In genomic region chr1:224681816-224682215, GRCh38 we compare ENCODE assay signal across 31 cellular contexts.
"Had no signal": no experiment of that assay in that cellular context is flagged by ENCODE, and none has a peak within 500 bp of the region (broad histone marks: within the 10 kb centered on the region; RNA-seq: fewer than 3 reads in every experiment).

No MANE protein-coding gene starts in this region.

- H3K36me3 Mint-ChIP-seq: activated CD4-positive, alpha-beta memory T cell treated with anti-CD3 and anti-CD28 coated beads for 36 hours; activated CD8-positive, alpha-beta memory T cell treated with anti-CD3 and anti-CD28 coated beads, Interleukin-2, amount 10 ng/mL, durations not matched to agents 7 days and 5 days; activated naive CD4-positive, alpha-beta T cell treated with anti-CD3 and anti-CD28 coated beads, Interleukin-2, amount 50 U/mL, for 24 hours; activated naive CD8-positive, alpha-beta T cell treated with anti-CD3 and anti-CD28 coated beads for 36 hours had no signal

- H3K27ac Mint-ChIP-seq: activated CD4-positive, alpha-beta memory T cell treated with anti-CD3 and anti-CD28 coated beads for 36 hours; activated CD4-positive, alpha-beta T cell treated with anti-CD3 and anti-CD28 coated beads for 36 hours; activated CD4-positive, alpha-beta T cell treated with anti-CD3 and anti-CD28 coated beads, Interleukin-2, amount 10 ng/mL, durations not matched to agents 24 days and 14 days; activated CD8-positive, alpha-beta memory T cell treated with anti-CD3 and anti-CD28 coated beads, Interleukin-2, amount 10 ng/mL, durations not matched to agents 7 days and 5 days; activated CD8-positive, alpha-beta T cell treated with anti-CD3 and anti-CD28 coated beads, Interleukin-2, amount 10 ng/mL, durations not matched to agents 7 days and 5 days; activated naive CD4-positive, alpha-beta T cell treated with anti-CD3 and anti-CD28 coated beads for 36 hours; activated naive CD4-positive, alpha-beta T cell treated with anti-CD3 and anti-CD28 coated beads, Interleukin-2, amount 50 U/mL, for 24 hours; activated naive CD8-positive, alpha-beta T cell treated with anti-CD3 and anti-CD28 coated beads for 36 hours; activated naive CD8-positive, alpha-beta T cell treated with anti-CD3 and anti-CD28 coated beads, Interleukin-2, amount 50 U/mL, for 24 hours; activated T-helper 1 cell treated with anti-CD3 and anti-CD28 coated beads, Interleukin-12 subunit alpha, Interleukin-12 subunit beta, Interleukin-2, Interleukin-4 antibody, amounts not matched to agents 30 ng/mL and 10 ng/mL and 1 ng/mL, durations not matched to agents 14 hours and 24 hours and 36 hours; activated T-helper 2 cell treated with anti-CD3 and anti-CD28 coated beads, Interferon-gamma antibody, Interleukin-2, Interleukin-4, amounts not matched to agents 10 μg/mL and 5 μg/mL and 100 μg/mL, durations not matched to agents 14 hours and 24 hours and 36 hours had no signal

- H3K27me3 Mint-ChIP-seq: activated CD4-positive, alpha-beta memory T cell treated with anti-CD3 and anti-CD28 coated beads for 36 hours; activated naive CD4-positive, alpha-beta T cell treated with anti-CD3 and anti-CD28 coated beads, Interleukin-2, amount 50 U/mL, for 24 hours; activated naive CD8-positive, alpha-beta T cell treated with anti-CD3 and anti-CD28 coated beads for 36 hours; activated naive CD8-positive, alpha-beta T cell treated with anti-CD3 and anti-CD28 coated beads, Interleukin-2, amount 50 U/mL, for 24 hours had no signal

- H3K4me1 Mint-ChIP-seq: activated CD4-positive, alpha-beta T cell treated with anti-CD3 and anti-CD28 coated beads for 36 hours; activated CD4-positive, alpha-beta T cell treated with anti-CD3 and anti-CD28 coated beads, Interleukin-2, amount 10 ng/mL, durations not matched to agents 24 days and 14 days; activated naive CD4-positive, alpha-beta T cell treated with anti-CD3 and anti-CD28 coated beads, Interleukin-2, amount 50 U/mL, for 24 hours; activated naive CD8-positive, alpha-beta T cell treated with anti-CD3 and anti-CD28 coated beads for 36 hours; activated naive CD8-positive, alpha-beta T cell treated with anti-CD3 and anti-CD28 coated beads, Interleukin-2, amount 50 U/mL, for 24 hours had no signal

- H3K4me3 ChIP-seq: adrenal gland, body of pancreas, esophagus muscularis mucosa, gastroesophageal sphincter had no signal

- ATAC-seq: activated CD4-positive, alpha-beta T cell treated with anti-CD3 and anti-CD28 coated beads for 36 hours; activated CD8-positive, alpha-beta memory T cell treated with anti-CD3 and anti-CD28 coated beads, Interleukin-2, amount 10 ng/mL, durations not matched to agents 7 days and 5 days; activated CD8-positive, alpha-beta T cell treated with anti-CD3 and anti-CD28 coated beads, Interleukin-2, amount 10 ng/mL, durations not matched to agents 7 days and 5 days; activated naive CD8-positive, alpha-beta T cell treated with anti-CD3 and anti-CD28 coated beads, Interleukin-2, amount 50 U/mL, for 24 hours; body of pancreas; foreskin keratinocyte; gastroesophageal sphincter had no signal

- H3K27me3 ChIP-seq: adrenal gland, body of pancreas, esophagus muscularis mucosa, gastroesophageal sphincter had no signal

- H3K9me3 Mint-ChIP-seq: activated CD4-positive, alpha-beta memory T cell treated with anti-CD3 and anti-CD28 coated beads for 36 hours; activated naive CD4-positive, alpha-beta T cell treated with anti-CD3 and anti-CD28 coated beads for 36 hours; activated naive CD4-positive, alpha-beta T cell treated with anti-CD3 and anti-CD28 coated beads, Interleukin-2, amount 50 U/mL, for 24 hours; activated naive CD8-positive, alpha-beta T cell treated with anti-CD3 and anti-CD28 coated beads for 36 hours; activated naive CD8-positive, alpha-beta T cell treated with anti-CD3 and anti-CD28 coated beads, Interleukin-2, amount 50 U/mL, for 24 hours; activated T-helper 1 cell treated with anti-CD3 and anti-CD28 coated beads, Interleukin-12 subunit alpha, Interleukin-12 subunit beta, Interleukin-2, Interleukin-4 antibody, amounts not matched to agents 30 ng/mL and 10 ng/mL and 1 ng/mL, durations not matched to agents 14 hours and 24 hours and 36 hours; activated T-helper 2 cell treated with anti-CD3 and anti-CD28 coated beads, Interferon-gamma antibody, Interleukin-2, Interleukin-4, amounts not matched to agents 10 μg/mL and 5 μg/mL and 100 μg/mL, durations not matched to agents 14 hours and 24 hours and 36 hours had no signal

- DNase-seq: activated CD4-positive, alpha-beta memory T cell treated with anti-CD3 and anti-CD28 coated beads for 36 hours; activated CD4-positive, alpha-beta T cell treated with anti-CD3 and anti-CD28 coated beads for 36 hours; activated CD4-positive, alpha-beta T cell treated with anti-CD3 and anti-CD28 coated beads, Interleukin-2, amount 10 ng/mL, durations not matched to agents 24 days and 14 days; activated CD4-positive, CD25-positive, alpha-beta regulatory T cell; activated CD4-positive, CD25-positive, alpha-beta regulatory T cell treated with anti-CD3 and anti-CD28 coated beads, Interleukin-2, amount 50 U/mL, for 72 hours; activated CD8-positive, alpha-beta memory T cell treated with anti-CD3 and anti-CD28 coated beads, Interleukin-2, amount 10 ng/mL, durations not matched to agents 7 days and 5 days; activated CD8-positive, alpha-beta memory T cell treated with anti-CD3 and anti-CD28 coated beads, Interleukin-2, amount 50 U/mL, for 4 hours; activated CD8-positive, alpha-beta T cell treated with anti-CD3 and anti-CD28 coated beads, Interleukin-2, amount 10 ng/mL, durations not matched to agents 7 days and 5 days; activated effector memory CD4-positive, alpha-beta T cell treated with anti-CD3 and anti-CD28 coated beads, Interleukin-2, amount 50 U/mL, for 16 hours; activated naive CD4-positive, alpha-beta T cell treated with anti-CD3 and anti-CD28 coated beads for 36 hours; activated naive CD8-positive, alpha-beta T cell treated with anti-CD3 and anti-CD28 coated beads for 36 hours; activated naive CD8-positive, alpha-beta T cell treated with anti-CD3 and anti-CD28 coated beads, Interleukin-2, amount 50 U/mL, for 24 hours; activated T-cell treated with anti-CD3 and anti-CD28 coated beads, Interleukin-2, amount 50 U/mL, for 1 hour; activated T-cell treated with anti-CD3 and anti-CD28 coated beads, Interleukin-2, amount 50 U/mL, for 48 hours; adrenal gland; amygdala; aorta; body of pancreas; caudate nucleus; cortex of kidney; dermis blood vessel endothelial cell; effector CD8-positive, alpha-beta T cell; erythroblast; foreskin keratinocyte; T-helper 2 cell had no signal

- H3K4me3 Mint-ChIP-seq: activated CD4-positive, alpha-beta memory T cell treated with anti-CD3 and anti-CD28 coated beads for 36 hours; activated CD4-positive, alpha-beta T cell treated with anti-CD3 and anti-CD28 coated beads for 36 hours; activated CD4-positive, alpha-beta T cell treated with anti-CD3 and anti-CD28 coated beads, Interleukin-2, amount 10 ng/mL, durations not matched to agents 24 days and 14 days; activated CD8-positive, alpha-beta memory T cell treated with anti-CD3 and anti-CD28 coated beads, Interleukin-2, amount 10 ng/mL, durations not matched to agents 7 days and 5 days; activated CD8-positive, alpha-beta T cell treated with anti-CD3 and anti-CD28 coated beads, Interleukin-2, amount 10 ng/mL, durations not matched to agents 7 days and 5 days; activated naive CD4-positive, alpha-beta T cell treated with anti-CD3 and anti-CD28 coated beads for 36 hours; activated naive CD4-positive, alpha-beta T cell treated with anti-CD3 and anti-CD28 coated beads, Interleukin-2, amount 50 U/mL, for 24 hours; activated naive CD8-positive, alpha-beta T cell treated with anti-CD3 and anti-CD28 coated beads for 36 hours; activated naive CD8-positive, alpha-beta T cell treated with anti-CD3 and anti-CD28 coated beads, Interleukin-2, amount 50 U/mL, for 24 hours; activated T-helper 1 cell treated with anti-CD3 and anti-CD28 coated beads, Interleukin-12 subunit alpha, Interleukin-12 subunit beta, Interleukin-2, Interleukin-4 antibody, amounts not matched to agents 30 ng/mL and 10 ng/mL and 1 ng/mL, durations not matched to agents 14 hours and 24 hours and 36 hours had no signal

- FAIRE-seq: colon had no signal

- H3K4me1 ChIP-seq: body of pancreas, esophagus muscularis mucosa, foreskin keratinocyte, gastroesophageal sphincter had no signal

- H3K36me3 ChIP-seq: adrenal gland, esophagus muscularis mucosa, gastroesophageal sphincter had no signal

- H3K9me3 ChIP-seq: adrenal gland, body of pancreas, gastroesophageal sphincter had no signal

- H3K27ac ChIP-seq: adrenal gland, body of pancreas, esophagus muscularis mucosa, foreskin keratinocyte, gastroesophageal sphincter had no signal
